In the genomic region with DNA sequence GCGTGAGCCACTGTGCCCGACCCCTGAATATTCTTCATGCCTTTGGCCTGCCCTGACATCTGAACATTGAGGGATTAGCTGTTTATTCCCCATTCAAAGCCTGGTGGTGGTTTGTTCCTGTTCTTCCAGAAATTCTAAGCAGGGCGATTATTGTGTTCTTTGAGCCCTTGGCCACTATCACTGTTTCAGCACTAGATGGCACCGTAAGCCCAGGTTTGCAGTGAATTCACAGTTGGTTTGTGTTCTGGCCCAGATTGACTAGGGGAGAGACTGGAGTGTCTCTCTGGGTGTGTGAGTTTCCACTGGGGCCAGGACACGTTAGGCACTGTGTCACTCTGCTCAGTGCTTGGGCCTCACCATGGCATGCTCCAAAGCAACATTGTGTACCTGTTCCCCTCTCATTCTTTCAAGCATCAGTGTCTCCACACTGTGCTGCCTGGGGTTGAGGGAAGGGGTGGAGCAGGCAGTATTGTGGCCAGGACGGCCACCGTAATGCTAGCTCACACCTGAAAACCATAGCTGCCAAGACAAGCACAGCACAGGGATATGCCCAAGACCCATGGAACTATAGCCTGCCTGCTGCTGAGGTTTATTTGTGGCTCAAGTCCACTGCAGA, we compare ENCODE assay signal across 8 cellular contexts. TPM values are rescaled to one million over a fixed set of nuclear protein-coding genes. Genes with fewer than 3 reads are reported as not detected.
DNase-seq lines count a peak whose midpoint lies in the region; ATAC-seq and TF ChIP-seq lines count a peak whose summit lies in the region.

No MANE protein-coding gene starts in this region.

- no peaks in the 10 kb centered on the region for H3K9me2 ChIP-seq in GM23248 (ENCODE audit: insufficient read depth)

- TF ChIP-seq CTCF in fibroblast of the aortic adventitia (IDR thresholded peaks at IDR 0.05; ENCODE audit: insufficient read depth, low read length): peak; percentile 74

- H4K20me1 ChIP-seq in GM23248 (ENCODE audit: insufficient read depth): no peaks in the 10 kb centered on the region

- H2AFZ ChIP-seq in GM23248: no peak overlapping the region

- in situ Hi-C loops in GM23248 (cut with MboI): no loop called here

- DNase-seq in AML-193 (lab: John Stamatoyannopoulos, UW) (peak; percentile 24 to 32), GM23248 (peak; percentile 73), SKM-1 (lab: John Stamatoyannopoulos, UW; ENCODE audit: unreplicated experiment) (peak; percentile 28), fibroblast of the aortic adventitia (ENCODE audit: low read depth) (peak; percentile 57), cerebellum (ENCODE audit: low spot score) (no peak), NCI-H2107 treated with DMSO at 0.1 percent for 48 hours (lab: John Stamatoyannopoulos, UW; ENCODE audit: unreplicated experiment) (no peak)
- DNase-seq in stimulated activated CD4-positive, alpha-beta T cell treated with anti-CD3 and anti-CD28 coated beads, Interleukin-4, amount 100 ng/mL, for 48 hours (ENCODE audit: low read depth in 2 of 2): peak; percentile 6 to 8

- H3K4me3 ChIP-seq in GM23248 (no peak overlapping the region), fibroblast of the aortic adventitia (ENCODE audit: low read depth, low read length) (no peak overlapping the region)

- no peaks in the 10 kb centered on the region for H3K36me3 ChIP-seq in GM23248 (ENCODE audit: low read depth)

- no peaks in the 10 kb centered on the region for H3K9me3 ChIP-seq in GM23248 (ENCODE audit: low read depth)

- no peak overlapping the region for H3K4me2 ChIP-seq in GM23248 (ENCODE audit: unreplicated experiment)

- H3K79me2 ChIP-seq in GM23248 (ENCODE audit: insufficient read depth): peaks cover 94% of the 10 kb centered on the region

- WGBS in GM23248 (ENCODE audit: low coverage in 1 of 2, low lambda C conversion rate in 2 of 2, missing lambda C conversion rate in 2 of 2), 2 experiments: 84 to 86% methylated on average over 7 of the region's 7 CpGs

- peaks cover 5% of the 10 kb centered on the region for H3F3A ChIP-seq in GM23248 (ENCODE audit: insufficient read depth)

- ATAC-seq in GM21390 (IDR thresholded peaks at IDR 0.05; ENCODE audit: unreplicated experiment): no peak

- H3K27me3 ChIP-seq in GM23248 (replicated peaks; ENCODE audit: insufficient read depth): no peaks in the 10 kb centered on the region

- H3K4me1 ChIP-seq in GM23248 (ENCODE audit: insufficient read depth): peaks cover 25% of the 10 kb centered on the region

- H3K27ac ChIP-seq in GM23248: no peak overlapping the region

- no peak overlapping the region for H3K9ac ChIP-seq in GM23248

RNA-seq across cellular contexts. Expression of a gene that starts 52.7 kb away (rescaled TPM):
- 22.3 and 32.6 TPM in 2 replicates for total RNA-seq in GM23248 (2014; rRNA removed; shearing (Covaris generic))
- polyA plus RNA-seq in GM23248 (2016; fragmentation: Nextera tagmentation; extraction: Ambion mirVana): 19.6 and 24.0 TPM in 2 replicates
- total RNA-seq in fibroblast of the aortic adventitia (ENCODE audit: low replicate concordance): 40.1 and 58.8 TPM in 2 replicates
- 51.6 TPM for total RNA-seq in cerebellum

Comparison
In these comparisons a context has a peak if more than half of its experiments do, and no peak if none do; other contexts are left out.
1. DNase-seq: peak in AML-193 (2 of 2), GM23248 (single experiment), SKM-1 (single experiment), fibroblast of the aortic adventitia (single experiment) and stimulated activated CD4-positive, alpha-beta T cell treated with anti-CD3 and anti-CD28 coated beads, Interleukin-4, amount 100 ng/mL, for 48 hours (2 of 2); none in cerebellum (single experiment) and NCI-H2107 treated with DMSO at 0.1 percent for 48 hours (single experiment).